Comparison of ENCODE assay signal across 13 cellular contexts in the genomic region with DNA sequence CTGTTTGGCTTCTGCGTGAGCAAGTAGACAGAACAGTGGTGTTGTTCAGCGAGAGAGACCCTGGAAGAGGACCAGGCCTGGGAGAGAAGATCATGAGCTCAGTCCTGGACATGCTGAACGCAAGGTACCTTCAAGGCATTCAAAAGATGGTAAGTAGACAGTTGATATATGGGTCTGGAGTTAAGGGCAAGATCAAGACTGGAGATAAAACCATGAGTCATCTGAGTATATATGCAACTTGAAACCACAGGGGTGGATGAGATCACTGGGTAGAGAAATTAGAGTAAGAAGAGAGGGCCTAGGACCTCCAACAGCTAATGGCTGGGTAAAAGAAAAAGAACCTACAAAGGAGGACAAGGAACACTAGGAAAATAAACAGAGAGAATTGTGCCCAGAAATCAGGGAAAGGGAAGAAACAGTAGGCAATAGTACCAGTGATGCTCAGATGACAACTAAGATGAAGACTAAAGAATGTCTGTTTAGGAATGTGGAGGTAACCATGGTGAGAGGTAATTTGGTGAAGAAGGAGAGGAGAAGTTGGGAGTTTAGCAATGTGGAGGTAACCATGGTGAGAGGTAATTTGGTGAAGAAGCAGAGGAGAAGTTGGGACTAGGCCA.
DNase-seq lines count a peak whose midpoint lies in the region; ATAC-seq, FAIRE-seq and TF ChIP-seq lines count a peak whose summit lies in the region.
"Had no signal": no experiment of that assay in that cellular context is flagged by ENCODE, and none has a peak within 500 bp of the region (broad histone marks: within the 10 kb centered on the region; RNA-seq: fewer than 3 reads in every experiment).

No MANE protein-coding gene starts in this region.

- H3K4ac ChIP-seq in trophoblast cell (ENCODE audit: low read depth, low read length): peak overlapping the region; percentile 3

- TF ChIP-seq CTCF in GM06990 (IDR thresholded peaks at IDR 0.05; ENCODE audit: insufficient read depth, low read length, poor library complexity, severe bottlenecking) (no peak), endothelial cell of umbilical vein (IDR thresholded peaks at IDR 0.05; ENCODE audit: extremely low read depth in 1 of 2, insufficient read depth in 1 of 2, low read depth in 1 of 2, low read length in 2 of 2) (no peak)

- no peak overlapping the region for H2AK5ac ChIP-seq in trophoblast cell (ENCODE audit: low read length)

- DNase-seq in GM06990 (ENCODE audit: extremely low read depth, insufficient read length) (peak; percentile 3), OCI-M1 (lab: John Stamatoyannopoulos, UW) (peak; percentile 47), endothelial cell of umbilical vein (ENCODE audit: low read depth, low spot score) (peak; percentile 34), trophoblast cell (peak; percentile 30 to 58), ureter (ENCODE audit: low spot score) (no peak)
- no peak for DNase-seq in effector memory CD4-positive, alpha-beta T cell
- DNase-seq in activated naive CD8-positive, alpha-beta T cell treated with anti-CD3 and anti-CD28 coated beads, Interleukin-2, amount 50 U/mL, for 24 hours: no peak
- DNase-seq: activated CD8-positive, alpha-beta memory T cell treated with anti-CD3 and anti-CD28 coated beads, Interleukin-2, amount 50 U/mL, for 48 hours; NCI-H82; stimulated activated CD8-positive, alpha-beta memory T cell treated with anti-CD3 and anti-CD28 coated beads, Interleukin-4, amount 100 ng/mL, for 48 hours had no signal

- no peak overlapping the region for H3K4me3 Mint-ChIP-seq in activated naive CD8-positive, alpha-beta T cell treated with anti-CD3 and anti-CD28 coated beads, Interleukin-2, amount 50 U/mL, for 24 hours

- dilution Hi-C loops in endothelial cell of umbilical vein (cut with MboI; ENCODE audit: extremely low pct_ligation_motif_present, low sequenced_read_pairs): no loop called here

- WGBS in trophoblast cell (ENCODE audit: extremely low coverage, insufficient coverage, insufficient read length): no CpG with 5 or more reads among the region's 3 CpGs

- H3K36me3 Mint-ChIP-seq in activated naive CD8-positive, alpha-beta T cell treated with anti-CD3 and anti-CD28 coated beads, Interleukin-2, amount 50 U/mL, for 24 hours (ENCODE audit: low read depth): no peaks in the 10 kb centered on the region

- H4K12ac ChIP-seq in trophoblast cell (ENCODE audit: low read depth, low read length): no peak overlapping the region

- no peak overlapping the region for H2AFZ ChIP-seq in endothelial cell of umbilical vein (ENCODE audit: low read depth, low read length)
- no peak overlapping the region for H2AFZ ChIP-seq in trophoblast cell (ENCODE audit: insufficient read depth, low read length, poor library complexity)

- no peak for TF ChIP-seq POLR2A in endothelial cell of umbilical vein (IDR thresholded peaks at IDR 0.05; ENCODE audit: low read depth, low read length)

- H3K9me1 ChIP-seq in endothelial cell of umbilical vein (replicated peaks; ENCODE audit: control insufficient read depth, extremely low read depth, insufficient read depth, low read length): no peaks in the 10 kb centered on the region

- no peaks in the 10 kb centered on the region for H3K27me3 ChIP-seq in GM06990 (replicated peaks; ENCODE audit: control insufficient read depth, insufficient read depth, low read length)
- H3K27me3 ChIP-seq in endothelial cell of umbilical vein (ENCODE audit: control insufficient read depth in 2 of 2, insufficient read depth in 2 of 2, low read length in 2 of 2): no peaks in the 10 kb centered on the region
- no peaks in the 10 kb centered on the region for H3K27me3 ChIP-seq in trophoblast cell (ENCODE audit: insufficient read depth, low read length)
- H3K27me3 ChIP-seq in effector memory CD4-positive, alpha-beta T cell (replicated peaks; ENCODE audit: control insufficient read depth, insufficient read depth, low read length, poor library complexity, severe bottlenecking): no peaks in the 10 kb centered on the region
- H3K27me3 ChIP-seq: cardiac muscle cell, gastroesophageal sphincter had no signal

- peak overlapping the region; percentile 96 for H2BK5ac ChIP-seq in trophoblast cell (ENCODE audit: low read depth, low read length, poor library complexity)

- peaks cover 25% of the 10 kb centered on the region for H3K79me1 ChIP-seq in trophoblast cell (ENCODE audit: low read length)

- H3K4me1 Mint-ChIP-seq in activated naive CD8-positive, alpha-beta T cell treated with anti-CD3 and anti-CD28 coated beads, Interleukin-2, amount 50 U/mL, for 24 hours: no peaks in the 10 kb centered on the region

- H3K4me2 ChIP-seq in endothelial cell of umbilical vein (ENCODE audit: insufficient read depth, low read length): no peak overlapping the region
- peak overlapping the region; percentile 11 for H3K4me2 ChIP-seq in trophoblast cell (ENCODE audit: low read length)

- H3K4me1 ChIP-seq in endothelial cell of umbilical vein (ENCODE audit: control insufficient read depth, extremely low read depth, insufficient read depth, low read length) (peaks cover 6% of the 10 kb centered on the region), trophoblast cell (ENCODE audit: control insufficient read depth in 1 of 2, insufficient read depth in 2 of 2, low read length in 2 of 2) (peaks cover 6 to 15% of the 10 kb centered on the region in 2 experiments)
- no peaks in the 10 kb centered on the region for H3K4me1 ChIP-seq in effector memory CD4-positive, alpha-beta T cell (ENCODE audit: control insufficient read depth, insufficient read depth, low read length, poor library complexity, severe bottlenecking)
- H3K4me1 ChIP-seq: gastroesophageal sphincter had no signal

- no peak for FAIRE-seq in endothelial cell of umbilical vein (lab: Jason Lieb, UNC)

- no peak overlapping the region for H3K4me3 ChIP-seq in GM06990 (replicated peaks; ENCODE audit: low read depth, low read length)
- H3K4me3 ChIP-seq in endothelial cell of umbilical vein (replicated peaks in 1 of 3; ENCODE audit: insufficient read depth in 1 of 3, low read depth in 1 of 3, low read length in 3 of 3): no peak overlapping the region
- no peak overlapping the region for H3K4me3 ChIP-seq in trophoblast cell (ENCODE audit: low read depth, low read length)
- H3K4me3 ChIP-seq in effector memory CD4-positive, alpha-beta T cell (ENCODE audit: insufficient read depth, low read depth, low read length, poor library complexity, severe bottlenecking): no peak overlapping the region
- H3K4me3 ChIP-seq: cardiac muscle cell, gastroesophageal sphincter, skin epidermis had no signal

- BruUV-seq in endothelial cell of umbilical vein (replicated peaks; lab: Mats Ljungman, UMichigan): no TSS peak

- POLR2A ChIA-PET in endothelial cell of umbilical vein (lab: Charles Lee): no interaction called here

- peak overlapping the region; percentile 29 for H2BK12ac ChIP-seq in trophoblast cell (ENCODE audit: low read length)

- intact Hi-C loops in endothelial cell of umbilical vein (cut with micrococcal nuclease): no loop called here

- H2BK120ac ChIP-seq in trophoblast cell (ENCODE audit: insufficient read depth, low read length, poor library complexity): peak overlapping the region; percentile 52

- no peak overlapping the region for H3K18ac ChIP-seq in trophoblast cell (ENCODE audit: low read length)

- H4K8ac ChIP-seq in trophoblast cell (ENCODE audit: low read depth, low read length): peak overlapping the region; percentile 11

- peak overlapping the region; percentile 88 for H3K14ac ChIP-seq in trophoblast cell (ENCODE audit: low read length)

- H3K79me2 ChIP-seq in endothelial cell of umbilical vein (ENCODE audit: control insufficient read depth, insufficient read depth, low read length): no peaks in the 10 kb centered on the region
- no peaks in the 10 kb centered on the region for H3K79me2 ChIP-seq in trophoblast cell (ENCODE audit: control insufficient read depth, insufficient read depth, low read length, poor library complexity)

- H3K27ac Mint-ChIP-seq in activated naive CD8-positive, alpha-beta T cell treated with anti-CD3 and anti-CD28 coated beads, Interleukin-2, amount 50 U/mL, for 24 hours: no peak overlapping the region

- H3K9ac ChIP-seq in endothelial cell of umbilical vein (replicated peaks; ENCODE audit: extremely low read depth, insufficient read depth, low read length) (no peak overlapping the region), trophoblast cell (ENCODE audit: low read length) (no peak overlapping the region)

- peak overlapping the region; percentile 87 for H4K91ac ChIP-seq in trophoblast cell (ENCODE audit: low read depth, low read length)

- H3K36me3 ChIP-seq in GM06990 (ENCODE audit: control insufficient read depth, insufficient read depth, low read length) (no peaks in the 10 kb centered on the region), endothelial cell of umbilical vein (ENCODE audit: control insufficient read depth in 2 of 2, extremely low read depth in 1 of 2, insufficient read depth in 2 of 2, low read length in 2 of 2) (no peaks in the 10 kb centered on the region), trophoblast cell (ENCODE audit: control insufficient read depth in 1 of 2, insufficient read depth in 2 of 2, low read length in 2 of 2) (no peaks in the 10 kb centered on the region)
- no peaks in the 10 kb centered on the region for H3K36me3 ChIP-seq in effector memory CD4-positive, alpha-beta T cell (ENCODE audit: control insufficient read depth, insufficient read depth, low read length)
- H3K36me3 ChIP-seq: cardiac muscle cell, gastroesophageal sphincter had no signal

- peaks cover 21% of the 10 kb centered on the region for H3K9me3 Mint-ChIP-seq in activated naive CD8-positive, alpha-beta T cell treated with anti-CD3 and anti-CD28 coated beads, Interleukin-2, amount 50 U/mL, for 24 hours

- no peaks in the 10 kb centered on the region for H3K27me3 Mint-ChIP-seq in activated naive CD8-positive, alpha-beta T cell treated with anti-CD3 and anti-CD28 coated beads, Interleukin-2, amount 50 U/mL, for 24 hours

- H4K20me1 ChIP-seq in endothelial cell of umbilical vein (replicated peaks; ENCODE audit: control insufficient read depth, extremely low read depth, insufficient read depth, low read length): no peaks in the 10 kb centered on the region

- no peak overlapping the region for H3K27ac ChIP-seq in endothelial cell of umbilical vein (ENCODE audit: insufficient read depth, low read depth, low read length)
- H3K27ac ChIP-seq in trophoblast cell (ENCODE audit: low read depth, low read length): peak overlapping the region; percentile 94
- H3K27ac ChIP-seq in effector memory CD4-positive, alpha-beta T cell (ENCODE audit: insufficient read depth, low read length, poor library complexity, severe bottlenecking): no peak overlapping the region
- H3K27ac ChIP-seq: cardiac muscle cell, gastroesophageal sphincter had no signal

- ATAC-seq in activated naive CD8-positive, alpha-beta T cell treated with anti-CD3 and anti-CD28 coated beads, Interleukin-2, amount 50 U/mL, for 24 hours: no peak
- ATAC-seq: gastroesophageal sphincter had no signal

- H3K23ac ChIP-seq in trophoblast cell (ENCODE audit: low read length): no peak overlapping the region

- H3K9me3 ChIP-seq in endothelial cell of umbilical vein (replicated peaks; ENCODE audit: control insufficient read depth, insufficient read depth, low read length): no peaks in the 10 kb centered on the region
- H3K9me3 ChIP-seq in trophoblast cell (ENCODE audit: insufficient read depth, low read depth, low read length): no peaks in the 10 kb centered on the region
- no peaks in the 10 kb centered on the region for H3K9me3 ChIP-seq in effector memory CD4-positive, alpha-beta T cell (ENCODE audit: control insufficient read depth, low read length)
- H3K9me3 ChIP-seq: gastroesophageal sphincter had no signal

- CTCF ChIA-PET in endothelial cell of umbilical vein (lab: Charles Lee): interaction anchor here (1.3 to 1.9 kb wide), 2 partner anchors 9 to 312 kb away, joined by 3 to 5 read pairs; no protein-coding TSS in a partner anchor

Comparison
In these comparisons a context has a peak if more than half of its experiments do, and no peak if none do; other contexts are left out.
1. DNase-seq: peak in GM06990 (single experiment), OCI-M1 (single experiment), endothelial cell of umbilical vein (single experiment) and trophoblast cell (2 of 2); none in effector memory CD4-positive, alpha-beta T cell (0 of 3), activated naive CD8-positive, alpha-beta T cell treated with anti-CD3 and anti-CD28 coated beads, Interleukin-2, amount 50 U/mL, for 24 hours (single experiment) and ureter (single experiment).